Comparison of ENCODE assay signal across 9 cellular contexts in genomic region chr1:89363638-89364536, GRCh38. TPM values are rescaled to one million over a fixed set of nuclear protein-coding genes. Genes with fewer than 3 reads are reported as not detected.
A peak's percentile ranks its signal among the peaks of the same experiment; 100 is the strongest.
DNase-seq lines count a peak whose midpoint lies in the region; ATAC-seq and TF ChIP-seq lines count a peak whose summit lies in the region.
"Had no signal": no experiment of that assay in that cellular context is flagged by ENCODE, and none has a peak within 500 bp of the region (broad histone marks: within the 10 kb centered on the region; RNA-seq: fewer than 3 reads in every experiment).

GBP6 (plus strand) TSS chr1:89364059; CDS start chr1:89368552, 4,493 bp downstream.

- peak within 1 kb of the TSS; percentile 10 for H3K4me3 ChIP-seq in thoracic aorta

- intact Hi-C loops in activated naive CD4-positive, alpha-beta T cell treated with anti-CD3 and anti-CD28 coated beads for 36 hours (cut with micrococcal nuclease), result loop anchor here (1.0 kb wide), 2 partner anchors 18 to 87 kb away; no protein-coding TSS in a partner anchor

- H3K9me3 Mint-ChIP-seq in activated naive CD4-positive, alpha-beta T cell treated with anti-CD3 and anti-CD28 coated beads for 36 hours, result no peaks in the 10 kb centered on the region

- H3K4me1 Mint-ChIP-seq in activated naive CD4-positive, alpha-beta T cell treated with anti-CD3 and anti-CD28 coated beads for 36 hours (ENCODE audit: low read depth), result peaks cover 14% of the 10 kb centered on the region

- no peak within 1 kb of the TSS for H3K27ac Mint-ChIP-seq in activated naive CD4-positive, alpha-beta T cell treated with anti-CD3 and anti-CD28 coated beads for 36 hours

- TF ChIP-seq CTCF in thoracic aorta (IDR thresholded peaks at IDR 0.05), result no peak

- H3K9me3 ChIP-seq in thoracic aorta, result no peaks in the 10 kb centered on the region

- no peak within 1 kb of the TSS for H3K4me3 Mint-ChIP-seq in activated naive CD4-positive, alpha-beta T cell treated with anti-CD3 and anti-CD28 coated beads for 36 hours

- H3K36me3 Mint-ChIP-seq in activated naive CD4-positive, alpha-beta T cell treated with anti-CD3 and anti-CD28 coated beads for 36 hours (ENCODE audit: low read depth), result no peaks in the 10 kb centered on the region

- H3K36me3 ChIP-seq in thoracic aorta, result no peaks in the 10 kb centered on the region

- no peaks in the 10 kb centered on the region for H3K27me3 Mint-ChIP-seq in activated naive CD4-positive, alpha-beta T cell treated with anti-CD3 and anti-CD28 coated beads for 36 hours (ENCODE audit: low read depth)

- peak; percentile 22 for ATAC-seq in HG03469 (IDR thresholded peaks at IDR 0.05; ENCODE audit: unreplicated experiment)
- no peak for ATAC-seq in thoracic aorta (ENCODE audit: insufficient number of reproducible peaks, low FRiP score, low read depth)
- ATAC-seq in GM19455 (IDR thresholded peaks at IDR 0.05; ENCODE audit: unreplicated experiment), result no peak
- ATAC-seq in HG03280 (IDR thresholded peaks at IDR 0.05; ENCODE audit: unreplicated experiment), result no peak

- H3K27ac ChIP-seq in thoracic aorta, result peak within 1 kb of the TSS in 1 of 2 donors; percentile 15

- DNase-seq in activated naive CD4-positive, alpha-beta T cell treated with Interleukin-2 at 50 U/mL for 16 hours, result peak; percentile 21
- DNase-seq in activated naive CD4-positive, alpha-beta T cell treated with anti-CD3 and anti-CD28 coated beads for 36 hours, result no peak
- DNase-seq in ecto neural progenitor cell (ENCODE audit: low spot score) (peak; percentile 46), thoracic aorta (ENCODE audit: low spot score) (no peak), AML-193 (lab: John Stamatoyannopoulos, UW) (no peak)
- DNase-seq: NCI-H2029 treated with DMSO at 0.1 percent for 48 hours had no signal

- CTCF ChIA-PET in activated naive CD4-positive, alpha-beta T cell treated with anti-CD3 and anti-CD28 coated beads for 36 hours (lab: Charles Lee), result interaction anchor here (0.6 to 3.0 kb wide), 7 partner anchors 87 to 390 kb away, joined by 3 to 9 read pairs (median 5); no protein-coding TSS in a partner anchor

- H3K27me3 ChIP-seq in thoracic aorta (replicated peaks; ENCODE audit: insufficient read depth), result no peaks in the 10 kb centered on the region

- H3K4me1 ChIP-seq in thoracic aorta (ENCODE audit: control insufficient read depth in 1 of 2, low read depth in 2 of 2), result peaks cover 7 to 9% of the 10 kb centered on the region in 2 donors

RNA-seq across cellular contexts. Expression of gene GBP6, which starts in this region (rescaled TPM):
- total RNA-seq in activated naive CD4-positive, alpha-beta T cell treated with anti-CD3 and anti-CD28 coated beads for 36 hours, result under 1 TPM in 1 of 2 experiments, not detected in 1; 0.07 TPM
- under 1 TPM in 1 of 2 donors, not detected in 1; 0.27 TPM for total RNA-seq in thoracic aorta

Comparison
In these comparisons a context has a peak if more than half of its experiments do, and no peak if none do; other contexts are left out.
1. DNase-seq: peak in activated naive CD4-positive, alpha-beta T cell treated with Interleukin-2 at 50 U/mL for 16 hours (single experiment) and ecto neural progenitor cell (single experiment); none in activated naive CD4-positive, alpha-beta T cell treated with anti-CD3 and anti-CD28 coated beads for 36 hours (single experiment), thoracic aorta (single experiment) and AML-193 (0 of 2).